In the genomic region with DNA sequence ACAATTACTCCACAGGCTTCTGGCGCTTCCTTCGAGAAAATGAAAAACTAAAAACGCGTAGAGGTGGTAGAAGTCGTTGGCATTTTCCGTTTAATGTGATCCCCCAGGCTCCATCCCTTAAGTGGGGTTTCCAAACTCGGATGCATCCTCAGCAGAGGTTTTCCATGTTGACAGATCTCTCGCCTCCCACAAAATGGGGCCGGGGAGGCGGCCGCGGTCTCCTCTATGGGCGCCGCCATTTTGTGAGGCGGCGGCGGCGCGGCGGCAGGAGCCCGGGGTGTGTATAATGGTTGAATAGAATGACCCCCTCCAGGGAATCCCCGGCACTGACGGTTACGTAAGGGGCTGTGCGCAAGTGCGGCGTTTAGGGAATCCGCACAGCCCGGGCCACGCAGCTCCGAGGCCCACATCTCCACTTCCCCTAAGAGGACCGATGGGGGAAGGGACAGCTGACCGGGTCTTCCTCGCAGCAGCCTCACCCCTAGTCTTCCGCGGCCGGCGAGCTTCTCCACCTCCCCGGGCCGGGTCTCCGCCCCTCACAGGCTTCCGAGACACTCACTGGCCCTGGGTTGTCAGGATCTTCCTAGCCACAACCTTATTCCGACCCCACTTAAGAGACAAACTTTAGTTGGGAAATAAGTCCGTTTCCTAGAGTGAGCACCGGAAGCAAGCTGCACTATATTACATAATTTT, we compare ENCODE assay signal across 1 cellular context.
TF ChIP-seq lines count a peak whose summit lies in the region.

No MANE protein-coding gene starts in this region.

TF ChIP-seq in K562, 482 proteins besides CTCF, POLR2A, EP300 and RAD21 (continued from another document and continues in another):
- TF ChIP-seq PRDM10 (IDR thresholded peaks at IDR 0.05; ENCODE audit: partially characterized antibody) (peak; percentile 81), MXI1 (IDR thresholded peaks at IDR 0.05; ENCODE audit: low read depth, low read length) (peak; percentile 85), PTTG1 (tag; IDR thresholded peaks at IDR 0.05; ENCODE audit: low read depth) (no peak), GTF2F1 (IDR thresholded peaks at IDR 0.05; ENCODE audit: low read depth, low read length) (peak; percentile 42), LEF1 (IDR thresholded peaks at IDR 0.05) (no peak), ZC3H4 (CRISPR knock-in tag; IDR thresholded peaks at IDR 0.05; ENCODE audit: borderline replicate concordance) (no peak), ASH1L (IDR thresholded peaks at IDR 0.05; ENCODE audit: borderline replicate concordance, low read depth, partially characterized antibody) (no peak), ZNF347 (CRISPR knock-in tag; IDR thresholded peaks at IDR 0.05; ENCODE audit: low read depth) (no peak), ZNF507 (tag; conservative IDR thresholded peaks at IDR 0.05) (no peak), PCBP1 (IDR thresholded peaks at IDR 0.05; ENCODE audit: low read depth, low read length, poor library complexity, severe bottlenecking) (no peak), NR2C1 (IDR thresholded peaks at IDR 0.05) (peak; percentile 70), NR2C1 (tag; IDR thresholded peaks at IDR 0.05) (peak; percentile 83), DDX20 (tag; IDR thresholded peaks at IDR 0.05; ENCODE audit: low read depth) (no peak), CEBPB (tag; IDR thresholded peaks at IDR 0.05) (peak; percentile 82), TEAD4 (IDR thresholded peaks at IDR 0.05; ENCODE audit: low read length) (peak; percentile 92), TEAD4 (CRISPR knock-in tag; IDR thresholded peaks at IDR 0.05; ENCODE audit: borderline replicate concordance) (0 out of 2 replicates have a peak, but pooled peaks have one; percentile 70), ZNF175 (CRISPR knock-in tag; IDR thresholded peaks at IDR 0.05; ENCODE audit: low read depth) (no peak), MGA (IDR thresholded peaks at IDR 0.05) (no peak), NFE2L1 (tag; IDR thresholded peaks at IDR 0.05; ENCODE audit: borderline replicate concordance, low read depth) (no peak), BCOR (IDR thresholded peaks at IDR 0.05) (no peak), ZNF263 (CRISPR knock-in tag; IDR thresholded peaks at IDR 0.05; ENCODE audit: borderline replicate concordance) (peak; percentile 33; the same call in 1 of the 2 replicates), ZC3H8 (IDR thresholded peaks at IDR 0.05) (no peak), KAT7 (CRISPR knock-in tag; IDR thresholded peaks at IDR 0.05; ENCODE audit: borderline replicate concordance) (no peak; the same call in 1 of the 2 replicates), ZNF609 (CRISPR knock-in tag; IDR thresholded peaks at IDR 0.05; ENCODE audit: borderline replicate concordance) (no peak)
- TF ChIP-seq, protein P1, sequence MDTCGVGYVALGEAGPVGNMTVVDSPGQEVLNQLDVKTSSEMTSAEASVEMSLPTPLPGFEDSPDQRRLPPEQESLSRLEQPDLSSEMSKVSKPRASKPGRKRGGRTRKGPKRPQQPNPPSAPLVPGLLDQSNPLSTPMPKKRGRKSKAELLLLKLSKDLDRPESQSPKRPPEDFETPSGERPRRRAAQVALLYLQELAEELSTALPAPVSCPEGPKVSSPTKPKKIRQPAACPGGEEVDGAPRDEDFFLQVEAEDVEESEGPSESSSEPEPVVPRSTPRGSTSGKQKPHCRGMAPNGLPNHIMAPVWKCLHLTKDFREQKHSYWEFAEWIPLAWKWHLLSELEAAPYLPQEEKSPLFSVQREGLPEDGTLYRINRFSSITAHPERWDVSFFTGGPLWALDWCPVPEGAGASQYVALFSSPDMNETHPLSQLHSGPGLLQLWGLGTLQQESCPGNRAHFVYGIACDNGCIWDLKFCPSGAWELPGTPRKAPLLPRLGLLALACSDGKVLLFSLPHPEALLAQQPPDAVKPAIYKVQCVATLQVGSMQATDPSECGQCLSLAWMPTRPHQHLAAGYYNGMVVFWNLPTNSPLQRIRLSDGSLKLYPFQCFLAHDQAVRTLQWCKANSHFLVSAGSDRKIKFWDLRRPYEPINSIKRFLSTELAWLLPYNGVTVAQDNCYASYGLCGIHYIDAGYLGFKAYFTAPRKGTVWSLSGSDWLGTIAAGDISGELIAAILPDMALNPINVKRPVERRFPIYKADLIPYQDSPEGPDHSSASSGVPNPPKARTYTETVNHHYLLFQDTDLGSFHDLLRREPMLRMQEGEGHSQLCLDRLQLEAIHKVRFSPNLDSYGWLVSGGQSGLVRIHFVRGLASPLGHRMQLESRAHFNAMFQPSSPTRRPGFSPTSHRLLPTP (IDR thresholded peaks at IDR 0.05; ENCODE audit: borderline replicate concordance, extremely low read depth, insufficient read length): no peak
- TF ChIP-seq, protein P2, sequence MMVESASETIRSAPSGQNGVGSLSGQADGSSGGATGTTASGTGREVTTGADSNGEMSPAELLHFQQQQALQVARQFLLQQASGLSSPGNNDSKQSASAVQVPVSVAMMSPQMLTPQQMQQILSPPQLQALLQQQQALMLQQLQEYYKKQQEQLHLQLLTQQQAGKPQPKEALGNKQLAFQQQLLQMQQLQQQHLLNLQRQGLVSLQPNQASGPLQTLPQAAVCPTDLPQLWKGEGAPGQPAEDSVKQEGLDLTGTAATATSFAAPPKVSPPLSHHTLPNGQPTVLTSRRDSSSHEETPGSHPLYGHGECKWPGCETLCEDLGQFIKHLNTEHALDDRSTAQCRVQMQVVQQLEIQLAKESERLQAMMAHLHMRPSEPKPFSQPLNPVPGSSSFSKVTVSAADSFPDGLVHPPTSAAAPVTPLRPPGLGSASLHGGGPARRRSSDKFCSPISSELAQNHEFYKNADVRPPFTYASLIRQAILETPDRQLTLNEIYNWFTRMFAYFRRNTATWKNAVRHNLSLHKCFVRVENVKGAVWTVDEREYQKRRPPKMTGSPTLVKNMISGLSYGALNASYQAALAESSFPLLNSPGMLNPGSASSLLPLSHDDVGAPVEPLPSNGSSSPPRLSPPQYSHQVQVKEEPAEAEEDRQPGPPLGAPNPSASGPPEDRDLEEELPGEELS (CRISPR knock-in tag; IDR thresholded peaks at IDR 0.05; ENCODE audit: borderline replicate concordance): no peak
